ENCODE assay signal across 1 cellular context in the genomic region with DNA sequence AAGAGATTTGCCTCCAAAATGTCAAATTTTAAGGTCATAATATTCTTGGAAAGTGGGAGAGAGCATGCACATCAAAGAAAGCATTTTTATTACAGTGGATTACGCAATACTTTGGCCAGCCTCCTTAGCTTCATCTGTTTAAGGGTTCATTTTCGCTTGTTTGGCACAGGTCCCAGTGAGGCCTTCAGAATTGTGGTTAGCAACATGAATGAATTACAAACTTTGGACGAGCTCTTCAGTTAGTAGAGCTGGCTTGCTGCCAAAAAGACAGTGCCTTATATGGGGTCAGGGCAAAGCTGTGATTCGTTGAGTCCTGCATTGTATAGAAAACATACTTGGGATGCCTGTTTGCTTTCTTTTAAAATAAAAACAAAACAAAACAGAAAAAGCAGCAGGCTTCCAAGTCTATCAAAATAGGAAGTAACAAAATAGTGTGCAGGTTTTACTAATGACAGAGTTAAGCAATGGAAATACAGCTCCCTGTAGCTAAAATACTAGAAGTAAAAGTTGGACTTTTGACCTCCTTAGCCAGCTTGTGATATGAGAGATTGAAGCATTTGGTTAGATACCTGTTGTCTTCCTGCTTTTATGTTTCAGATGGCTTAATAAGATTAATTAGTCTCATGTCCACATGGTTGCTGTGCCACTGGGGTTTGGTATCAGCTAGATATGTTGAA.
TF ChIP-seq lines count a peak whose summit lies in the region.

No MANE protein-coding gene starts in this region.

TF ChIP-seq in SK-N-SH, 30 proteins besides CTCF, POLR2A, EP300 and RAD21 (continued from another document):
- TF ChIP-seq MXI1 (IDR thresholded peaks at IDR 0.05; ENCODE audit: low read depth, low read length): peak; percentile 16; the same call in 1 of the 2 replicates
- TF ChIP-seq RCOR1 (IDR thresholded peaks at IDR 0.05; ENCODE audit: low read length): peak; percentile 67; the same call in 1 of the 2 replicates
- TF ChIP-seq, protein P1, sequence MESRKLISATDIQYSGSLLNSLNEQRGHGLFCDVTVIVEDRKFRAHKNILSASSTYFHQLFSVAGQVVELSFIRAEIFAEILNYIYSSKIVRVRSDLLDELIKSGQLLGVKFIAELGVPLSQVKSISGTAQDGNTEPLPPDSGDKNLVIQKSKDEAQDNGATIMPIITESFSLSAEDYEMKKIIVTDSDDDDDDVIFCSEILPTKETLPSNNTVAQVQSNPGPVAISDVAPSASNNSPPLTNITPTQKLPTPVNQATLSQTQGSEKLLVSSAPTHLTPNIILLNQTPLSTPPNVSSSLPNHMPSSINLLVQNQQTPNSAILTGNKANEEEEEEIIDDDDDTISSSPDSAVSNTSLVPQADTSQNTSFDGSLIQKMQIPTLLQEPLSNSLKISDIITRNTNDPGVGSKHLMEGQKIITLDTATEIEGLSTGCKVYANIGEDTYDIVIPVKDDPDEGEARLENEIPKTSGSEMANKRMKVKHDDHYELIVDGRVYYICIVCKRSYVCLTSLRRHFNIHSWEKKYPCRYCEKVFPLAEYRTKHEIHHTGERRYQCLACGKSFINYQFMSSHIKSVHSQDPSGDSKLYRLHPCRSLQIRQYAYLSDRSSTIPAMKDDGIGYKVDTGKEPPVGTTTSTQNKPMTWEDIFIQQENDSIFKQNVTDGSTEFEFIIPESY (IDR thresholded peaks at IDR 0.05; ENCODE audit: borderline replicate concordance, low read depth): no peak
- TF ChIP-seq TCF12 (IDR thresholded peaks at IDR 0.05): peak; percentile 83
- TF ChIP-seq POLR2AphosphoS5 (IDR thresholded peaks at IDR 0.05; ENCODE audit: low read depth, low read length): peak; percentile 59; the same call in 1 of the 2 replicates
- no peak for TF ChIP-seq ELF1 (IDR thresholded peaks at IDR 0.05)
- TF ChIP-seq EZH2phosphoT487 (IDR thresholded peaks at IDR 0.05; ENCODE audit: borderline replicate concordance, low read depth): no peak
- TF ChIP-seq, protein P2, sequence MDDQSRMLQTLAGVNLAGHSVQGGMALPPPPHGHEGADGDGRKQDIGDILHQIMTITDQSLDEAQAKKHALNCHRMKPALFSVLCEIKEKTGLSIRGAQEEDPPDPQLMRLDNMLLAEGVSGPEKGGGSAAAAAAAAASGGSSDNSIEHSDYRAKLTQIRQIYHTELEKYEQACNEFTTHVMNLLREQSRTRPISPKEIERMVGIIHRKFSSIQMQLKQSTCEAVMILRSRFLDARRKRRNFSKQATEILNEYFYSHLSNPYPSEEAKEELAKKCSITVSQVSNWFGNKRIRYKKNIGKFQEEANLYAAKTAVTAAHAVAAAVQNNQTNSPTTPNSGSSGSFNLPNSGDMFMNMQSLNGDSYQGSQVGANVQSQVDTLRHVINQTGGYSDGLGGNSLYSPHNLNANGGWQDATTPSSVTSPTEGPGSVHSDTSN (IDR thresholded peaks at IDR 0.05): peak; percentile 64
- peak; percentile 56; the same call in 1 of the 2 replicates for TF ChIP-seq RXRA (IDR thresholded peaks at IDR 0.05; ENCODE audit: borderline replicate concordance, low read depth)
- TF ChIP-seq TEAD4 (IDR thresholded peaks at IDR 0.05; ENCODE audit: borderline replicate concordance, insufficient read depth): peak; percentile 43; the same call in 1 of the 2 replicates
- TF ChIP-seq YY1 (IDR thresholded peaks at IDR 0.05; ENCODE audit: low read depth): no peak
- no peak for TF ChIP-seq SMC3 (IDR thresholded peaks at IDR 0.05; ENCODE audit: low read depth, low read length)
- peak; percentile 65; the same call in 1 of the 2 replicates for TF ChIP-seq SIN3A (IDR thresholded peaks at IDR 0.05; ENCODE audit: borderline replicate concordance, low read depth, low read length)
- peak; percentile 99 for TF ChIP-seq NFIC (IDR thresholded peaks at IDR 0.05; ENCODE audit: borderline replicate concordance)
- TF ChIP-seq JUND (IDR thresholded peaks at IDR 0.05): peak; percentile 41
- TF ChIP-seq, protein P3, sequence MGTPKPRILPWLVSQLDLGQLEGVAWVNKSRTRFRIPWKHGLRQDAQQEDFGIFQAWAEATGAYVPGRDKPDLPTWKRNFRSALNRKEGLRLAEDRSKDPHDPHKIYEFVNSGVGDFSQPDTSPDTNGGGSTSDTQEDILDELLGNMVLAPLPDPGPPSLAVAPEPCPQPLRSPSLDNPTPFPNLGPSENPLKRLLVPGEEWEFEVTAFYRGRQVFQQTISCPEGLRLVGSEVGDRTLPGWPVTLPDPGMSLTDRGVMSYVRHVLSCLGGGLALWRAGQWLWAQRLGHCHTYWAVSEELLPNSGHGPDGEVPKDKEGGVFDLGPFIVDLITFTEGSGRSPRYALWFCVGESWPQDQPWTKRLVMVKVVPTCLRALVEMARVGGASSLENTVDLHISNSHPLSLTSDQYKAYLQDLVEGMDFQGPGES (IDR thresholded peaks at IDR 0.05; ENCODE audit: low read depth, low read length): no peak
- 0 out of 2 replicates have a peak, but pooled peaks have one; percentile 15 for TF ChIP-seq MEF2A (IDR thresholded peaks at IDR 0.05; ENCODE audit: borderline replicate concordance, low read depth)
